Comparison of ENCODE assay signal across 15 cellular contexts in the genomic region with DNA sequence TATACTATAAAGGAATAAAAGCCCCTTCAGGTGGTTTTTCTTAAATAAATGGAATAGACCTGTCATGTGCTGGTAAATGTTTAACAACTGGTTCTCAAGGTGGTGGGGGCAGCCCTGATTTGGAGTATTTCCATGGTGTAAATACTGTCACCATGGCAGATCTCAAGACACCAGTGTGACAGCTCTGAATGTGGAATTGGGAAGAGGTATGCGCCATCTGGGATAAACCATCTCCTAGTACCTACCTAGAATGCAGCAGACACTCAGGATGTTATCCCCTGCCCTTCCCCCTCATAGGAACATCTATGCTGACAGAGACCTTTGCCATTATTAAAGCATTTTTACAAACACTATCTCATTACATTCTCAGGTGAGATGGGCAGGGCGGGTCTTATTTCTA. TPM values are rescaled to one million over a fixed set of nuclear protein-coding genes. Genes with fewer than 3 reads are reported as not detected.
DNase-seq lines count a peak whose midpoint lies in the region; ATAC-seq and TF ChIP-seq lines count a peak whose summit lies in the region.
"Had no signal": no experiment of that assay in that cellular context is flagged by ENCODE, and none has a peak within 500 bp of the region (broad histone marks: within the 10 kb centered on the region; RNA-seq: fewer than 3 reads in every experiment).

No MANE protein-coding gene starts in this region.

- H3K9me3 Mint-ChIP-seq in activated T-cell treated with anti-CD3 and anti-CD28 coated beads, Interleukin-2, amount 50 U/mL, for 72 hours: no peaks in the 10 kb centered on the region

- in situ Hi-C loops in transverse colon (cut with MboI; ENCODE audit: low pct_ligation_motif_present in 1 of 4, low pct_unique_long_range_greater_than_20kb in 1 of 4, low sequenced_read_pairs in 3 of 4): no loop called here

- DNase-seq in activated T-cell treated with anti-CD3 and anti-CD28 coated beads, Interleukin-2, amount 50 U/mL, for 72 hours: no peak
- DNase-seq in activated T-cell treated with anti-CD3 and anti-CD28 coated beads, Interleukin-2, amount 50 U/mL, for 1 hour: no peak
- DNase-seq in esophagus squamous epithelium (lab: John Stamatoyannopoulos, UW) (no peak), transverse colon (no peak), NCI-H446 treated with DMSO at 0.1 percent for 48 hours (lab: John Stamatoyannopoulos, UW) (no peak), SW 1271 (lab: John Stamatoyannopoulos, UW) (no peak)
- DNase-seq: cerebellar nuclear complex, erythroblast, hippocampal formation, lower lobe of right lung, NCI-H446 had no signal

- H3K27me3 ChIP-seq in OCI-LY3 (ENCODE audit: low read depth, low read length): no peaks in the 10 kb centered on the region
- H3K27me3 ChIP-seq in esophagus squamous epithelium: no peaks in the 10 kb centered on the region
- no peaks in the 10 kb centered on the region for H3K27me3 ChIP-seq in transverse colon

- no peak for TF ChIP-seq POLR2A in esophagus squamous epithelium (IDR thresholded peaks at IDR 0.05)
- TF ChIP-seq POLR2A in transverse colon (IDR thresholded peaks at IDR 0.05): no peak

- peak overlapping the region; percentile 97 for H3K27ac Mint-ChIP-seq in activated T-cell treated with anti-CD3 and anti-CD28 coated beads, Interleukin-2, amount 50 U/mL, for 72 hours

- ATAC-seq in activated T-cell treated with anti-CD3 and anti-CD28 coated beads, Interleukin-2, amount 50 U/mL, for 72 hours (replicated peaks in 1 of 2): no peak
- no peak for ATAC-seq in GM19395 (IDR thresholded peaks at IDR 0.05; ENCODE audit: unreplicated experiment)
- ATAC-seq: lower lobe of right lung had no signal

- H3K36me3 Mint-ChIP-seq in activated T-cell treated with anti-CD3 and anti-CD28 coated beads, Interleukin-2, amount 50 U/mL, for 72 hours (ENCODE audit: insufficient read depth in 2 of 2): no peaks in the 10 kb centered on the region

- no peak overlapping the region for H2AFZ ChIP-seq in OCI-LY3 (ENCODE audit: low read depth, low read length)

- H3K4me1 ChIP-seq in OCI-LY3 (ENCODE audit: low read length) (peaks cover 67% of the 10 kb centered on the region), esophagus squamous epithelium (peaks cover 0 to 51% (median 18%) of the 10 kb centered on the region in 3 donors), transverse colon (peaks cover 0 to 25% (median 17%) of the 10 kb centered on the region in 4 donors)

- H3K4me3 ChIP-seq in OCI-LY3 (ENCODE audit: low read length) (no peak overlapping the region; the same call in 1 of the 2 replicates), esophagus squamous epithelium (no peak overlapping the region), transverse colon (no peak overlapping the region)
- H3K4me3 ChIP-seq: lower lobe of right lung had no signal

- H3K4me1 Mint-ChIP-seq in activated T-cell treated with anti-CD3 and anti-CD28 coated beads, Interleukin-2, amount 50 U/mL, for 72 hours (ENCODE audit: low read depth): peaks cover 75% of the 10 kb centered on the region

- H3K9me3 ChIP-seq in OCI-LY3 (ENCODE audit: insufficient read depth, low read length): no peaks in the 10 kb centered on the region
- H3K9me3 ChIP-seq in esophagus squamous epithelium: no peaks in the 10 kb centered on the region
- no peaks in the 10 kb centered on the region for H3K9me3 ChIP-seq in transverse colon
- H3K9me3 ChIP-seq: lower lobe of right lung had no signal

- H3K4me3 Mint-ChIP-seq in activated T-cell treated with anti-CD3 and anti-CD28 coated beads, Interleukin-2, amount 50 U/mL, for 72 hours: peak overlapping the region; percentile 84 to 90

- peaks cover 52% of the 10 kb centered on the region for H3K79me2 ChIP-seq in OCI-LY3 (ENCODE audit: low read length)
- H3K79me2 ChIP-seq: parathyroid adenoma had no signal

- H3K4me2 ChIP-seq in OCI-LY3 (ENCODE audit: low read length): peak overlapping the region; percentile 87

- TF ChIP-seq CTCF in OCI-LY3 (IDR thresholded peaks at IDR 0.05; ENCODE audit: low read depth, low read length) (no peak), esophagus squamous epithelium (IDR thresholded peaks at IDR 0.05) (no peak), transverse colon (IDR thresholded peaks at IDR 0.05) (no peak)

- no peaks in the 10 kb centered on the region for H3K36me3 ChIP-seq in OCI-LY3 (replicated peaks; ENCODE audit: low read depth, low read length)
- H3K36me3 ChIP-seq in esophagus squamous epithelium: no peaks in the 10 kb centered on the region
- no peaks in the 10 kb centered on the region for H3K36me3 ChIP-seq in transverse colon
- H3K36me3 ChIP-seq: lower lobe of right lung had no signal

- H3K27ac ChIP-seq in OCI-LY3 (ENCODE audit: low read length): peak overlapping the region; percentile 98
- peak overlapping the region; percentile 76 to 86 (median 82) for H3K27ac ChIP-seq in esophagus squamous epithelium
- peak overlapping the region; percentile 78 to 84 (median 82) for H3K27ac ChIP-seq in transverse colon
- H3K27ac ChIP-seq: parathyroid adenoma, RWPE1 had no signal

- peaks cover 12% of the 10 kb centered on the region for H3K27me3 Mint-ChIP-seq in activated T-cell treated with anti-CD3 and anti-CD28 coated beads, Interleukin-2, amount 50 U/mL, for 72 hours (ENCODE audit: low read depth)

- peak overlapping the region; percentile 87 for H3K9ac ChIP-seq in OCI-LY3 (ENCODE audit: low read length)
- H3K9ac ChIP-seq: parathyroid adenoma had no signal

- intact Hi-C loops in esophagus squamous epithelium (cut with DNase I) (no loop called here), transverse colon (cut with DNase I; ENCODE audit: low total_unique reads) (no loop called here)

- TF ChIP-seq EP300 in transverse colon (IDR thresholded peaks at IDR 0.05; ENCODE audit: low read depth): no peak

- 86% methylated on average over 2 of the region's 2 CpGs; no CpG with 5 or more reads in 1 of the 2 donors for WGBS in esophagus squamous epithelium, 2 donors
- 94% methylated on average over 2 of the region's 2 CpGs; no CpG with 5 or more reads in 1 of the 2 donors for WGBS in transverse colon (ENCODE audit: low coverage in 1 of 2), 2 donors

- no peaks in the 10 kb centered on the region for H4K20me1 ChIP-seq in OCI-LY3 (ENCODE audit: insufficient read depth, low read length)

RNA-seq across cellular contexts. Expression of gene TMSB4X, which starts 26.4 kb away (rescaled TPM):
- 1,000 to 10,000 TPM; 4,011 to 4,477 TPM for total RNA-seq in activated T-cell treated with anti-CD3 and anti-CD28 coated beads, Interleukin-2, amount 50 U/mL, for 72 hours
- total RNA-seq in esophagus squamous epithelium (1,000 to 10,000 TPM in 2 of 4 donors, 100 to 1,000 TPM in 2; 435 to 1,751 (median 1,260) TPM), transverse colon (1,000 to 10,000 TPM in 3 of 4 donors, 100 to 1,000 TPM in 1; 680 to 4,578 (median 2,996) TPM)

RNA-seq across cellular contexts. Expression of gene TLR8, which starts 42.1 kb away (rescaled TPM):
- total RNA-seq in activated T-cell treated with anti-CD3 and anti-CD28 coated beads, Interleukin-2, amount 50 U/mL, for 72 hours: not detected
- total RNA-seq in esophagus squamous epithelium (1 to 10 TPM in 2 of 4 donors, under 1 TPM in 1, not detected in 1; 0.22 to 3.1 (median 1.9) TPM), transverse colon (1 to 10 TPM in 1 of 4 donors, under 1 TPM in 2, not detected in 1; 0.37 to 1.3 (median 0.82) TPM)
